In genomic region chr7:106425017-106425719, GRCh38 we compare ENCODE assay signal across 9 cellular contexts.
A peak's percentile ranks its signal among the peaks of the same experiment; 100 is the strongest.
DNase-seq lines count a peak whose midpoint lies in the region; ATAC-seq and TF ChIP-seq lines count a peak whose summit lies in the region.
"Had no signal": no experiment of that assay in that cellular context is flagged by ENCODE, and none has a peak within 500 bp of the region (broad histone marks: within the 10 kb centered on the region; RNA-seq: fewer than 3 reads in every experiment).

No MANE protein-coding gene starts in this region.

- H3K4me1 Mint-ChIP-seq in activated naive CD8-positive, alpha-beta T cell treated with anti-CD3 and anti-CD28 coated beads, Interleukin-2, amount 50 U/mL, for 24 hours = peaks cover 77% of the 10 kb centered on the region

- H3K27ac Mint-ChIP-seq in activated naive CD8-positive, alpha-beta T cell treated with anti-CD3 and anti-CD28 coated beads, Interleukin-2, amount 50 U/mL, for 24 hours = peak overlapping the region; percentile 99

- no peaks in the 10 kb centered on the region for H3K27me3 Mint-ChIP-seq in activated naive CD8-positive, alpha-beta T cell treated with anti-CD3 and anti-CD28 coated beads, Interleukin-2, amount 50 U/mL, for 24 hours

- ATAC-seq in GM19025 (IDR thresholded peaks at IDR 0.05; ENCODE audit: low read depth, unreplicated experiment) (peak; percentile 89), HG03135 (IDR thresholded peaks at IDR 0.05; ENCODE audit: unreplicated experiment) (peak; percentile 78)
- peak; percentile 92 for ATAC-seq in activated naive CD8-positive, alpha-beta T cell treated with anti-CD3 and anti-CD28 coated beads, Interleukin-2, amount 50 U/mL, for 24 hours
- ATAC-seq: HCT116 had no signal

- H3K4me3 Mint-ChIP-seq in activated naive CD8-positive, alpha-beta T cell treated with anti-CD3 and anti-CD28 coated beads, Interleukin-2, amount 50 U/mL, for 24 hours = peak overlapping the region; percentile 76

- DNase-seq in AG09319 (ENCODE audit: extremely low read depth, low read depth) (peak; percentile 98), RPMI8226 (peak; percentile 19), inferior parietal cortex (ENCODE audit: extremely low spot score) (peak; percentile 9)
- DNase-seq in activated naive CD8-positive, alpha-beta T cell treated with anti-CD3 and anti-CD28 coated beads, Interleukin-2, amount 50 U/mL, for 24 hours = peak; percentile 73
- DNase-seq in stimulated activated CD4-positive, alpha-beta T cell treated with anti-CD3 and anti-CD28 coated beads, Interleukin-2, amount 100 ng/mL, for 24 hours = peak; percentile 76 to 78
- no peak for DNase-seq in effector CD8-positive, alpha-beta T cell (lab: John Stamatoyannopoulos, UW)

- H3K9me3 Mint-ChIP-seq in activated naive CD8-positive, alpha-beta T cell treated with anti-CD3 and anti-CD28 coated beads, Interleukin-2, amount 50 U/mL, for 24 hours = peaks cover 8% of the 10 kb centered on the region

- H3K36me3 Mint-ChIP-seq in activated naive CD8-positive, alpha-beta T cell treated with anti-CD3 and anti-CD28 coated beads, Interleukin-2, amount 50 U/mL, for 24 hours (ENCODE audit: low read depth) = peaks cover 16% of the 10 kb centered on the region

- no peak for TF ChIP-seq CTCF in AG09319 (IDR thresholded peaks at IDR 0.05; ENCODE audit: low read depth, low read length)
